Comparison of ENCODE assay signal across 1 cellular context in genomic region chr19:6721773-6722172, GRCh38.
TF ChIP-seq lines count a peak whose summit lies in the region.

No MANE protein-coding gene starts in this region.

TF ChIP-seq in GM12878, 131 proteins besides CTCF, POLR2A, EP300 and RAD21:
- TF ChIP-seq TCF3 (IDR thresholded peaks at IDR 0.05; ENCODE audit: borderline replicate concordance, insufficient read depth, low read depth, low read length): no peak
- TF ChIP-seq NFYA (IDR thresholded peaks at IDR 0.05; ENCODE audit: borderline replicate concordance, low read depth, low read length): no peak
- TF ChIP-seq MYB (IDR thresholded peaks at IDR 0.05; ENCODE audit: borderline replicate concordance, low read depth, low read length): no peak
- TF ChIP-seq FOS (IDR thresholded peaks at IDR 0.05; ENCODE audit: borderline replicate concordance, extremely low read depth, insufficient read length): no peak
- TF ChIP-seq ZNF622 (IDR thresholded peaks at IDR 0.05): no peak
- TF ChIP-seq GABPA (IDR thresholded peaks at IDR 0.05; ENCODE audit: low read depth): no peak
- 0 out of 2 replicates have a peak, but pooled peaks have one; percentile 21 for TF ChIP-seq NR2F1 (conservative IDR thresholded peaks at IDR 0.05)
- no peak for TF ChIP-seq ASH2L (IDR thresholded peaks at IDR 0.05; ENCODE audit: borderline replicate concordance, low read depth)
- no peak for TF ChIP-seq SRF (IDR thresholded peaks at IDR 0.05; ENCODE audit: low read depth in 2 of 2, low read length in 2 of 2)
- no peak for TF ChIP-seq SIX5 (IDR thresholded peaks at IDR 0.05; ENCODE audit: low read depth, low read length, severe bottlenecking)
- TF ChIP-seq DPF2 (IDR thresholded peaks at IDR 0.05): 0 out of 2 replicates have a peak, but pooled peaks have one; percentile 9
- no peak for TF ChIP-seq STAT1 (conservative IDR thresholded peaks at IDR 0.05)
- no peak for TF ChIP-seq BMI1 (IDR thresholded peaks at IDR 0.05; ENCODE audit: borderline replicate concordance)
- TF ChIP-seq USF2 (IDR thresholded peaks at IDR 0.05; ENCODE audit: borderline replicate concordance, low read depth, low read length): no peak
- TF ChIP-seq NFXL1 (IDR thresholded peaks at IDR 0.05; ENCODE audit: borderline replicate concordance): no peak
- no peak for TF ChIP-seq RAD51 (IDR thresholded peaks at IDR 0.05)
